Comparison of ENCODE assay signal across 19 cellular contexts in the genomic region with DNA sequence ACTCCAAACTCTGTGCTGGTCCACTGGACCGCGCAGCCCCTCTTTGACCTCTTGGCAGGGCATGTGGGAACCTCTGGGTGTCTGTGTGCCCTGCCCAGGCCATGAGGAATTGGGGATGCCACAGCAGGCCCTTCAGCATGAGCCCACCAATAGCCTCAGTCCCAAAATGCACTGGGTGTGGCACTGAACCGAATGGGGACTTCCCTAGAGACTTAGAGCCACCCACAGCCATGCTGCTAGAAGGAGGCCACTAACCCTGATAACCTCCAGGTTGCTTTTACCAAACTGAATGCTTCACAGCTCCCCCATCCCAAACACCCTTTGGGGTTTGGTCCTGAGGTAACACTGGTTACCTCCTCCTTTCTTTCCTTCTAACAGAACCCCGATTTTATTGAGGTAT.
DNase-seq lines count a peak whose midpoint lies in the region; ATAC-seq and FAIRE-seq lines count a peak whose summit lies in the region.
"Had no signal": no experiment of that assay in that cellular context is flagged by ENCODE, and none has a peak within 500 bp of the region (broad histone marks: within the 10 kb centered on the region; RNA-seq: fewer than 3 reads in every experiment).

No MANE protein-coding gene starts in this region.

- no peaks in the 10 kb centered on the region for H3K27me3 Mint-ChIP-seq in activated CD4-positive, alpha-beta T cell treated with anti-CD3 and anti-CD28 coated beads for 36 hours
- H3K27me3 Mint-ChIP-seq in stimulated activated memory B cell treated with anti-CD40 and anti-IgM and Interleukin-4, amounts not matched to agents 10 μg/mL and 1 μg/mL and 100 μg/mL, for 72 hours, result peaks cover 9% of the 10 kb centered on the region
- no peaks in the 10 kb centered on the region for H3K27me3 Mint-ChIP-seq in activated T-cell treated with anti-CD3 and anti-CD28 coated beads, Interleukin-2, amount 50 U/mL, for 72 hours (ENCODE audit: low read depth)
- H3K27me3 Mint-ChIP-seq: CD4-positive, alpha-beta T cell had no signal

- no peaks in the 10 kb centered on the region for H3K9me3 Mint-ChIP-seq in activated CD4-positive, alpha-beta T cell treated with anti-CD3 and anti-CD28 coated beads for 36 hours (ENCODE audit: low read depth)
- no peaks in the 10 kb centered on the region for H3K9me3 Mint-ChIP-seq in stimulated activated memory B cell treated with anti-CD40 and anti-IgM and Interleukin-4, amounts not matched to agents 10 μg/mL and 1 μg/mL and 100 μg/mL, for 72 hours
- peaks cover 0 to 2% of the 10 kb centered on the region in 2 donors for H3K9me3 Mint-ChIP-seq in activated T-cell treated with anti-CD3 and anti-CD28 coated beads, Interleukin-2, amount 50 U/mL, for 72 hours
- H3K9me3 Mint-ChIP-seq: CD4-positive, alpha-beta T cell; CD8-positive, alpha-beta T cell had no signal

- ATAC-seq in activated CD4-positive, alpha-beta T cell treated with anti-CD3 and anti-CD28 coated beads for 36 hours, result no peak
- ATAC-seq in stimulated activated memory B cell treated with anti-CD40 and anti-IgM and Interleukin-4, amounts not matched to agents 10 μg/mL and 1 μg/mL and 100 μg/mL, for 72 hours, result peak; percentile 40
- no peak for ATAC-seq in activated T-cell treated with anti-CD3 and anti-CD28 coated beads, Interleukin-2, amount 50 U/mL, for 72 hours (replicated peaks in 1 of 2)
- ATAC-seq: A549; CD8-positive, alpha-beta T cell had no signal

- no peak overlapping the region for H3K4me3 Mint-ChIP-seq in activated CD4-positive, alpha-beta T cell treated with anti-CD3 and anti-CD28 coated beads for 36 hours
- no peak overlapping the region for H3K4me3 Mint-ChIP-seq in stimulated activated memory B cell treated with anti-CD40 and anti-IgM and Interleukin-4, amounts not matched to agents 10 μg/mL and 1 μg/mL and 100 μg/mL, for 72 hours
- no peak overlapping the region for H3K4me3 Mint-ChIP-seq in activated T-cell treated with anti-CD3 and anti-CD28 coated beads, Interleukin-2, amount 50 U/mL, for 72 hours
- H3K4me3 Mint-ChIP-seq: CD4-positive, alpha-beta T cell; CD8-positive, alpha-beta T cell had no signal

- FAIRE-seq in HTR-8/SVneo (lab: Jason Lieb, UNC), result no peak
- FAIRE-seq: A549, D721Med, G401.6, GM12891, GM19239 had no signal

- intact Hi-C loops in activated CD4-positive, alpha-beta T cell treated with anti-CD3 and anti-CD28 coated beads for 36 hours (cut with DNase I, micrococcal nuclease), result no loop called here

- no peaks in the 10 kb centered on the region for H3K36me3 Mint-ChIP-seq in activated CD4-positive, alpha-beta T cell treated with anti-CD3 and anti-CD28 coated beads for 36 hours (ENCODE audit: low read depth)
- H3K36me3 Mint-ChIP-seq in stimulated activated memory B cell treated with anti-CD40 and anti-IgM and Interleukin-4, amounts not matched to agents 10 μg/mL and 1 μg/mL and 100 μg/mL, for 72 hours, result no peaks in the 10 kb centered on the region
- H3K36me3 Mint-ChIP-seq in activated T-cell treated with anti-CD3 and anti-CD28 coated beads, Interleukin-2, amount 50 U/mL, for 72 hours (ENCODE audit: insufficient read depth in 2 of 2), result no peaks in the 10 kb centered on the region
- H3K36me3 Mint-ChIP-seq: CD8-positive, alpha-beta T cell had no signal

- H3K4me1 Mint-ChIP-seq in activated CD4-positive, alpha-beta T cell treated with anti-CD3 and anti-CD28 coated beads for 36 hours, result no peaks in the 10 kb centered on the region
- no peaks in the 10 kb centered on the region for H3K4me1 Mint-ChIP-seq in stimulated activated memory B cell treated with anti-CD40 and anti-IgM and Interleukin-4, amounts not matched to agents 10 μg/mL and 1 μg/mL and 100 μg/mL, for 72 hours
- no peaks in the 10 kb centered on the region for H3K4me1 Mint-ChIP-seq in activated T-cell treated with anti-CD3 and anti-CD28 coated beads, Interleukin-2, amount 50 U/mL, for 72 hours (ENCODE audit: low read depth)

- no peak overlapping the region for H3K27ac Mint-ChIP-seq in activated CD4-positive, alpha-beta T cell treated with anti-CD3 and anti-CD28 coated beads for 36 hours
- no peak overlapping the region for H3K27ac Mint-ChIP-seq in stimulated activated memory B cell treated with anti-CD40 and anti-IgM and Interleukin-4, amounts not matched to agents 10 μg/mL and 1 μg/mL and 100 μg/mL, for 72 hours
- H3K27ac Mint-ChIP-seq in activated T-cell treated with anti-CD3 and anti-CD28 coated beads, Interleukin-2, amount 50 U/mL, for 72 hours, result no peak overlapping the region
- H3K27ac Mint-ChIP-seq: CD4-positive, alpha-beta T cell; CD8-positive, alpha-beta T cell had no signal

- peak; percentile 4 for DNase-seq in activated CD4-positive, alpha-beta T cell treated with anti-CD3 and anti-CD28 coated beads for 36 hours
- no peak for DNase-seq in activated CD4-positive, alpha-beta T cell treated with anti-CD3 and anti-CD28 coated beads for 48 hours
- DNase-seq in left kidney (ENCODE audit: low read depth, low spot score) (peak; percentile 17), HTR-8/SVneo (ENCODE audit: insufficient read length, low spot score) (no peak), AML-193 (lab: John Stamatoyannopoulos, UW) (no peak)
- no peak for DNase-seq in activated T-cell treated with anti-CD3 and anti-CD28 coated beads, Interleukin-2, amount 50 U/mL, for 72 hours
- DNase-seq: BE2C; Caco-2; Calu3; CD4-positive, alpha-beta T cell; CD8-positive, alpha-beta T cell; DMS79 treated with DMSO at 0.1 percent for 48 hours; GF-D8 had no signal

- POLR2A ChIA-PET in activated CD4-positive, alpha-beta T cell treated with anti-CD3 and anti-CD28 coated beads for 36 hours (lab: Charles Lee), result no interaction called here

- CTCF ChIA-PET in activated CD4-positive, alpha-beta T cell treated with anti-CD3 and anti-CD28 coated beads for 36 hours (lab: Charles Lee), result no interaction called here

Comparison
In these comparisons a context has a peak if more than half of its experiments do, and no peak if none do; other contexts are left out.
1. DNase-seq: peak in activated CD4-positive, alpha-beta T cell treated with anti-CD3 and anti-CD28 coated beads for 36 hours (single experiment) and left kidney (single experiment); none in activated CD4-positive, alpha-beta T cell treated with anti-CD3 and anti-CD28 coated beads for 48 hours (single experiment), HTR-8/SVneo (single experiment), AML-193 (0 of 2) and activated T-cell treated with anti-CD3 and anti-CD28 coated beads, Interleukin-2, amount 50 U/mL, for 72 hours (0 of 2).